Comparison of ENCODE assay signal across 1 cellular context in genomic region chr3:196317702-196318467, GRCh38.
TF ChIP-seq lines count a peak whose summit lies in the region.

Gene DYNLT2B (minus strand): TSS chr3:196318240. CDS start chr3:196318152, 88 bp downstream.

TF ChIP-seq in HepG2, 621 proteins besides CTCF, POLR2A, EP300 and RAD21 (continued from another document):
- peak; percentile 65 for TF ChIP-seq JARID2 (CRISPR knock-in tag; IDR thresholded peaks at IDR 0.05; ENCODE audit: insufficient replicate concordance)
